27 cellular contexts compared by ENCODE assay signal in genomic region chr15:60667190-60667868, GRCh38.
DNase-seq lines count a peak whose midpoint lies in the region; ATAC-seq and TF ChIP-seq lines count a peak whose summit lies in the region.
"Had no signal": no experiment of that assay in that cellular context is flagged by ENCODE, and none has a peak within 500 bp of the region (broad histone marks: within the 10 kb centered on the region; RNA-seq: fewer than 3 reads in every experiment).

No MANE protein-coding gene starts in this region.

- H3K79me2 ChIP-seq in GM23338 (replicated peaks; ENCODE audit: insufficient read depth) (no peaks in the 10 kb centered on the region), mesendoderm (ENCODE audit: control insufficient read depth, insufficient read depth, low read length) (no peaks in the 10 kb centered on the region)

- H3K4me2 ChIP-seq in GM23338 (peak overlapping the region; percentile 40), mesendoderm (ENCODE audit: low read length) (no peak overlapping the region)

- intact Hi-C loops in CD4-positive, alpha-beta T cell (cut with DNase I, micrococcal nuclease) = no loop called here

- no peak overlapping the region for H3K4ac ChIP-seq in mesendoderm (ENCODE audit: low read depth, low read length)

- no peak for TF ChIP-seq CTCF in CD4-positive, alpha-beta T cell (IDR thresholded peaks at IDR 0.05)
- TF ChIP-seq CTCF in GM23338 (conservative IDR thresholded peaks at IDR 0.05; ENCODE audit: low read depth in 2 of 2) (no peak), progenitor cell of endocrine pancreas (IDR thresholded peaks at IDR 0.05; ENCODE audit: unreplicated experiment) (no peak)

- no peak overlapping the region for H3K56ac ChIP-seq in mesendoderm (ENCODE audit: low read length)

- no peak for ATAC-seq in CD4-positive, alpha-beta T cell (ENCODE audit: poor library complexity)
- peak; percentile 73 for ATAC-seq in GM23338
- ATAC-seq: gastroesophageal sphincter, left lung, right lobe of liver had no signal

- H3K36me3 ChIP-seq in GM23338 (ENCODE audit: insufficient read depth) (no peaks in the 10 kb centered on the region), mesendoderm (ENCODE audit: control insufficient read depth, insufficient read depth, low read length) (no peaks in the 10 kb centered on the region)
- H3K36me3 ChIP-seq: cardiac muscle cell, colonic mucosa, gastroesophageal sphincter, left lung, Peyer's patch, prostate gland, right lobe of liver, tibial nerve had no signal

- no peaks in the 10 kb centered on the region for H3K9me3 Mint-ChIP-seq in CD4-positive, alpha-beta T cell
- H3K9me3 Mint-ChIP-seq in GM23338 (no peaks in the 10 kb centered on the region), progenitor cell of endocrine pancreas (ENCODE audit: low read depth) (no peaks in the 10 kb centered on the region)
- H3K9me3 Mint-ChIP-seq in activated CD4-positive, alpha-beta memory T cell treated with anti-CD3 and anti-CD28 coated beads, Interleukin-2, amount 10 ng/mL, durations not matched to agents 7 days and 5 days = no peaks in the 10 kb centered on the region
- H3K9me3 Mint-ChIP-seq in activated naive CD4-positive, alpha-beta T cell treated with anti-CD3 and anti-CD28 coated beads, Interleukin-2, amount 10 ng/mL, durations not matched to agents 7 days and 5 days = no peaks in the 10 kb centered on the region
- H3K9me3 Mint-ChIP-seq: memory B cell had no signal

- peak overlapping the region; percentile 31 for H3K4me3 Mint-ChIP-seq in CD4-positive, alpha-beta T cell
- H3K4me3 Mint-ChIP-seq in GM23338 = peak overlapping the region; percentile 50
- no peak overlapping the region for H3K4me3 Mint-ChIP-seq in activated CD4-positive, alpha-beta memory T cell treated with anti-CD3 and anti-CD28 coated beads, Interleukin-2, amount 10 ng/mL, durations not matched to agents 7 days and 5 days
- H3K4me3 Mint-ChIP-seq in activated naive CD4-positive, alpha-beta T cell treated with anti-CD3 and anti-CD28 coated beads, Interleukin-2, amount 10 ng/mL, durations not matched to agents 7 days and 5 days = no peak overlapping the region
- H3K4me3 Mint-ChIP-seq in progenitor cell of endocrine pancreas (ENCODE audit: low read depth) = no peak overlapping the region
- H3K4me3 Mint-ChIP-seq: activated naive CD8-positive, alpha-beta T cell; memory B cell had no signal

- WGBS in mesendoderm (ENCODE audit: extremely low coverage, insufficient coverage, low lambda C conversion rate) = no CpG with 5 or more reads among the region's 10 CpGs

- no peak overlapping the region for H3K23ac ChIP-seq in mesendoderm (ENCODE audit: low read length)

- no peak overlapping the region for H3K27ac ChIP-seq in CD4-positive, alpha-beta T cell (ENCODE audit: low read depth, low read length)
- H3K27ac ChIP-seq in GM23338 (ENCODE audit: low read depth) = peak overlapping the region; percentile 29
- no peak overlapping the region for H3K27ac ChIP-seq in mesendoderm (ENCODE audit: low read depth, low read length)
- H3K27ac ChIP-seq: cardiac muscle cell, colonic mucosa, gastroesophageal sphincter, left lung, Peyer's patch, prostate gland, right lobe of liver, tibial nerve, VCaP had no signal

- H2BK5ac ChIP-seq in mesendoderm (ENCODE audit: low read length) = no peak overlapping the region

- H3K27ac Mint-ChIP-seq in CD4-positive, alpha-beta T cell = peak overlapping the region; percentile 31
- H3K27ac Mint-ChIP-seq in GM23338 (no peak overlapping the region), progenitor cell of endocrine pancreas (no peak overlapping the region)
- H3K27ac Mint-ChIP-seq in activated CD4-positive, alpha-beta memory T cell treated with anti-CD3 and anti-CD28 coated beads, Interleukin-2, amount 10 ng/mL, durations not matched to agents 7 days and 5 days = peak overlapping the region; percentile 47
- no peak overlapping the region for H3K27ac Mint-ChIP-seq in activated naive CD4-positive, alpha-beta T cell treated with anti-CD3 and anti-CD28 coated beads, Interleukin-2, amount 10 ng/mL, durations not matched to agents 7 days and 5 days
- H3K27ac Mint-ChIP-seq: activated naive CD8-positive, alpha-beta T cell; memory B cell had no signal

- H3K9me3 ChIP-seq in CD4-positive, alpha-beta T cell (ENCODE audit: control insufficient read depth, low read length) = no peaks in the 10 kb centered on the region
- H3K9me3 ChIP-seq: colonic mucosa, gastroesophageal sphincter, left lung, Peyer's patch, prostate gland, right lobe of liver, tibial nerve had no signal

- H2AFZ ChIP-seq in GM23338 = no peak overlapping the region

- CTCF ChIA-PET in CD4-positive, alpha-beta T cell (lab: Charles Lee) = no interaction called here
- CTCF ChIA-PET in activated CD4-positive, alpha-beta memory T cell treated with anti-CD3 and anti-CD28 coated beads, Interleukin-2, amount 10 ng/mL, durations not matched to agents 7 days and 5 days (lab: Charles Lee) = no interaction called here
- CTCF ChIA-PET in activated naive CD4-positive, alpha-beta T cell treated with anti-CD3 and anti-CD28 coated beads, Interleukin-2, amount 10 ng/mL, durations not matched to agents 7 days and 5 days (lab: Charles Lee) = interaction anchor here (0.7 kb wide), 1 partner anchor 230 kb away, joined by 3 read pairs; no protein-coding TSS in a partner anchor

- H4K20me1 ChIP-seq in GM23338 (replicated peaks; ENCODE audit: insufficient read depth) = no peaks in the 10 kb centered on the region

- H3K4me1 ChIP-seq in GM23338 (ENCODE audit: insufficient read depth) (peaks cover 45% of the 10 kb centered on the region), mesendoderm (ENCODE audit: control insufficient read depth, low read depth, low read length) (peaks cover 4% of the 10 kb centered on the region)
- H3K4me1 ChIP-seq: colonic mucosa, gastroesophageal sphincter, left lung, Peyer's patch, prostate gland, right lobe of liver had no signal

- H4K8ac ChIP-seq in mesendoderm (ENCODE audit: low read depth, low read length) = no peak overlapping the region

- no peak overlapping the region for H3K9ac ChIP-seq in mesendoderm (ENCODE audit: low read length)

- DNase-seq in CD4-positive, alpha-beta T cell = no peak
- DNase-seq in GM23338 (ENCODE audit: low spot score) = peak; percentile 48
- DNase-seq in activated CD4-positive, alpha-beta memory T cell treated with anti-CD3 and anti-CD28 coated beads, Interleukin-2, amount 10 ng/mL, durations not matched to agents 7 days and 5 days = no peak
- DNase-seq in mesendoderm = peak; percentile 29
- DNase-seq in activated naive CD4-positive, alpha-beta T cell treated with anti-CD3 and anti-CD28 coated beads, Interleukin-2, amount 10 ng/mL, durations not matched to agents 7 days and 5 days = no peak
- no peak for DNase-seq in OCI-M2 (lab: John Stamatoyannopoulos, UW; ENCODE audit: unreplicated experiment)
- DNase-seq in progenitor cell of endocrine pancreas (ENCODE audit: low spot score, unreplicated experiment) = no peak
- DNase-seq: activated CD4-positive, alpha-beta T cell treated with anti-CD3 and anti-CD28 coated beads for 48 hours; activated effector memory CD4-positive, alpha-beta T cell treated with Interleukin-2 at 50 U/mL for 16 hours; aorta; colonic mucosa; effector CD4-positive, alpha-beta T cell; hypothalamus; left lung; NCI-H1694; Peyer's patch; right lobe of liver; SHP77; stimulated activated CD4-positive, alpha-beta T cell treated with anti-CD3 and anti-CD28 coated beads, Interleukin-12 subunit alpha, Interleukin-12 subunit beta, amount 100 ng/mL, for 4 hours; stimulated activated CD4-positive, alpha-beta T cell treated with anti-CD3 and anti-CD28 coated beads, Interleukin-2, amount 100 ng/mL, for 48 hours had no signal

- no peaks in the 10 kb centered on the region for H3K27me3 ChIP-seq in CD4-positive, alpha-beta T cell (ENCODE audit: control insufficient read depth, insufficient read depth, low read length)
- H3K27me3 ChIP-seq in GM23338 (ENCODE audit: insufficient read depth) = no peaks in the 10 kb centered on the region
- no peaks in the 10 kb centered on the region for H3K27me3 ChIP-seq in mesendoderm (ENCODE audit: insufficient read depth, low read length, poor library complexity)
- H3K27me3 ChIP-seq: colonic mucosa, gastroesophageal sphincter, left lung, Peyer's patch, right lobe of liver, tibial nerve had no signal

- no peak overlapping the region for H2AK5ac ChIP-seq in mesendoderm (ENCODE audit: low read length)

- H3K27me3 Mint-ChIP-seq in CD4-positive, alpha-beta T cell = no peaks in the 10 kb centered on the region
- H3K27me3 Mint-ChIP-seq in GM23338 (ENCODE audit: insufficient read depth, low read depth, poor library complexity) (peaks cover 6% of the 10 kb centered on the region), progenitor cell of endocrine pancreas (peaks cover 16% of the 10 kb centered on the region)
- H3K27me3 Mint-ChIP-seq in activated CD4-positive, alpha-beta memory T cell treated with anti-CD3 and anti-CD28 coated beads, Interleukin-2, amount 10 ng/mL, durations not matched to agents 7 days and 5 days = peaks cover 5% of the 10 kb centered on the region
- H3K27me3 Mint-ChIP-seq in activated naive CD4-positive, alpha-beta T cell treated with anti-CD3 and anti-CD28 coated beads, Interleukin-2, amount 10 ng/mL, durations not matched to agents 7 days and 5 days = no peaks in the 10 kb centered on the region
- H3K27me3 Mint-ChIP-seq: activated naive CD8-positive, alpha-beta T cell had no signal

- POLR2A ChIA-PET in CD4-positive, alpha-beta T cell (lab: Charles Lee) = interaction anchor here (1.9 kb wide), 1 partner anchor 82 kb away, joined by 6 read pairs; no protein-coding TSS in a partner anchor
- POLR2A ChIA-PET in activated CD4-positive, alpha-beta memory T cell treated with anti-CD3 and anti-CD28 coated beads, Interleukin-2, amount 10 ng/mL, durations not matched to agents 7 days and 5 days (lab: Charles Lee) = no interaction called here

- H3K4me3 ChIP-seq in GM23338 = no peak overlapping the region
- H3K4me3 ChIP-seq in mesendoderm (ENCODE audit: low read length) = no peak overlapping the region
- H3K4me3 ChIP-seq: cardiac muscle cell, colonic mucosa, gastroesophageal sphincter, left lung, Peyer's patch, prostate gland, right lobe of liver, tibial nerve had no signal

- no peaks in the 10 kb centered on the region for H3F3A ChIP-seq in GM23338 (replicated peaks; ENCODE audit: low read depth)

- no peak overlapping the region for H2BK120ac ChIP-seq in mesendoderm (ENCODE audit: low read depth, low read length)

- no peaks in the 10 kb centered on the region for H3K36me3 Mint-ChIP-seq in CD4-positive, alpha-beta T cell (ENCODE audit: low read depth)
- H3K36me3 Mint-ChIP-seq in GM23338 (ENCODE audit: low read depth) = no peaks in the 10 kb centered on the region
- H3K36me3 Mint-ChIP-seq in activated CD4-positive, alpha-beta memory T cell treated with anti-CD3 and anti-CD28 coated beads, Interleukin-2, amount 10 ng/mL, durations not matched to agents 7 days and 5 days (ENCODE audit: low read depth) = no peaks in the 10 kb centered on the region
- no peaks in the 10 kb centered on the region for H3K36me3 Mint-ChIP-seq in activated naive CD4-positive, alpha-beta T cell treated with anti-CD3 and anti-CD28 coated beads, Interleukin-2, amount 10 ng/mL, durations not matched to agents 7 days and 5 days
- H3K36me3 Mint-ChIP-seq in progenitor cell of endocrine pancreas (ENCODE audit: insufficient read depth) = no peaks in the 10 kb centered on the region
- H3K36me3 Mint-ChIP-seq: activated naive CD8-positive, alpha-beta T cell; memory B cell had no signal

- H3K18ac ChIP-seq in mesendoderm (ENCODE audit: low read length) = no peak overlapping the region

- no peak overlapping the region for H4K5ac ChIP-seq in mesendoderm (ENCODE audit: low read length)

- H2BK15ac ChIP-seq in mesendoderm (replicated peaks; ENCODE audit: low read depth) = no peak overlapping the region

- peaks cover 25% of the 10 kb centered on the region for H3K4me1 Mint-ChIP-seq in CD4-positive, alpha-beta T cell (ENCODE audit: low read depth)
- H3K4me1 Mint-ChIP-seq in GM23338 = peaks cover 51% of the 10 kb centered on the region
- H3K4me1 Mint-ChIP-seq in activated CD4-positive, alpha-beta memory T cell treated with anti-CD3 and anti-CD28 coated beads, Interleukin-2, amount 10 ng/mL, durations not matched to agents 7 days and 5 days = peaks cover 8% of the 10 kb centered on the region
- no peaks in the 10 kb centered on the region for H3K4me1 Mint-ChIP-seq in activated naive CD4-positive, alpha-beta T cell treated with anti-CD3 and anti-CD28 coated beads, Interleukin-2, amount 10 ng/mL, durations not matched to agents 7 days and 5 days
- H3K4me1 Mint-ChIP-seq in progenitor cell of endocrine pancreas (ENCODE audit: low read depth) = no peaks in the 10 kb centered on the region
- H3K4me1 Mint-ChIP-seq: memory B cell had no signal

- H3K9me2 ChIP-seq in GM23338 (ENCODE audit: insufficient read depth) = no peaks in the 10 kb centered on the region

- H3K79me1 ChIP-seq in mesendoderm (ENCODE audit: low read length) = no peaks in the 10 kb centered on the region

Comparison
In these comparisons a context has a peak if more than half of its experiments do, and no peak if none do; other contexts are left out.
1. DNase-seq: peak in GM23338 (single experiment) and mesendoderm (single experiment); none in CD4-positive, alpha-beta T cell (0 of 10), activated CD4-positive, alpha-beta memory T cell treated with anti-CD3 and anti-CD28 coated beads, Interleukin-2, amount 10 ng/mL, durations not matched to agents 7 days and 5 days (single experiment), activated naive CD4-positive, alpha-beta T cell treated with anti-CD3 and anti-CD28 coated beads, Interleukin-2, amount 10 ng/mL, durations not matched to agents 7 days and 5 days (single experiment), OCI-M2 (single experiment) and progenitor cell of endocrine pancreas (single experiment).
2. H3K27ac Mint-ChIP-seq: peak in CD4-positive, alpha-beta T cell (single experiment) and activated CD4-positive, alpha-beta memory T cell treated with anti-CD3 and anti-CD28 coated beads, Interleukin-2, amount 10 ng/mL, durations not matched to agents 7 days and 5 days (single experiment); none in GM23338 (single experiment), activated naive CD4-positive, alpha-beta T cell treated with anti-CD3 and anti-CD28 coated beads, Interleukin-2, amount 10 ng/mL, durations not matched to agents 7 days and 5 days (single experiment) and progenitor cell of endocrine pancreas (single experiment).
3. H3K4me3 Mint-ChIP-seq: peak in CD4-positive, alpha-beta T cell (single experiment) and GM23338 (single experiment); none in activated CD4-positive, alpha-beta memory T cell treated with anti-CD3 and anti-CD28 coated beads, Interleukin-2, amount 10 ng/mL, durations not matched to agents 7 days and 5 days (single experiment), activated naive CD4-positive, alpha-beta T cell treated with anti-CD3 and anti-CD28 coated beads, Interleukin-2, amount 10 ng/mL, durations not matched to agents 7 days and 5 days (single experiment) and progenitor cell of endocrine pancreas (single experiment).